In the genomic region with DNA sequence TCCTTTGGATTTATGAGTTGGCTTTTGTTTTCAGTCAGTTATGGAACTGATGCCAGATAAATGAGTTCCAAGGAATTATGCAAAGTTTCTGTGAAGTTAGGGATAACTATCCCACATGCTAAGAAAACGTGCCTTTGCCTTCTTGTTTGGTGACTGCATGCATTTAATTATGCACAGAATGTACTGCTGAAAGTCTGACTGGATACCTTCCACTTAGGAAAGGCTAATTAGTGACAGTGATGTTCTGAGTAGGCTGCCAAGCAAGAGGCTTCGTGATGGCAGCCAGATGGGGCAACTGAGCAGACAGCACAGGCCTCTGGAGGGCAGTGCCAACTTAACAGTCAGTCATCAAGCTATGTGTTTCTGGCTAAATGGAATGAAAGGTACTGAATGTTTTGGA, we compare ENCODE assay signal across 11 cellular contexts.
DNase-seq lines count a peak whose midpoint lies in the region; ATAC-seq, FAIRE-seq and TF ChIP-seq lines count a peak whose summit lies in the region.
"Had no signal": no experiment of that assay in that cellular context is flagged by ENCODE, and none has a peak within 500 bp of the region (broad histone marks: within the 10 kb centered on the region; RNA-seq: fewer than 3 reads in every experiment).

No MANE protein-coding gene starts in this region.

- ATAC-seq in left lung: no peak
- ATAC-seq: lower lobe of right lung had no signal

- peak; percentile 96 for DNase-seq in GM04504 (ENCODE audit: low read depth)
- peak; percentile 9 for DNase-seq in NB4 (ENCODE audit: low read depth)
- peak; percentile 7 to 29 for DNase-seq in dermis microvascular lymphatic vessel endothelial cell (ENCODE audit: low read depth in 2 of 2)
- DNase-seq in osteoblast (ENCODE audit: insufficient read length, low spot score, missing footprints): no peak
- DNase-seq in COLO668 (lab: John Stamatoyannopoulos, UW; ENCODE audit: unreplicated experiment): no peak
- DNase-seq in left lung: no peak
- DNase-seq in H54 (ENCODE audit: insufficient read length, low spot score): no peak
- no peak for DNase-seq in NCI-H1930 (lab: John Stamatoyannopoulos, UW)
- DNase-seq: lower lobe of right lung had no signal

- TF ChIP-seq POLR2A in NB4 (IDR thresholded peaks at IDR 0.05; ENCODE audit: extremely low read depth, insufficient read length): no peak
- TF ChIP-seq POLR2A in H54 (IDR thresholded peaks at IDR 0.05; ENCODE audit: low read depth, low read length): no peak

- H3K4me1 ChIP-seq in osteoblast (ENCODE audit: insufficient read depth, low read length): peaks cover 33% of the 10 kb centered on the region
- H3K4me1 ChIP-seq in left lung: no peaks in the 10 kb centered on the region
- H3K4me1 ChIP-seq: lower lobe of right lung had no signal

- FAIRE-seq in H54 (lab: Jason Lieb, UNC): no peak
- FAIRE-seq: G401.6 had no signal

- H3K4me3 ChIP-seq in NB4 (ENCODE audit: low read depth, low read length) (no peak overlapping the region), osteoblast (ENCODE audit: insufficient read depth, low read length) (no peak overlapping the region), left lung (no peak overlapping the region)
- H3K4me3 ChIP-seq: lower lobe of right lung had no signal

- H3K27me3 ChIP-seq in osteoblast (ENCODE audit: insufficient read depth, low read length) (no peaks in the 10 kb centered on the region), left lung (no peaks in the 10 kb centered on the region)

- no peak overlapping the region for H3K27ac ChIP-seq in osteoblast (ENCODE audit: low read depth, low read length)
- H3K27ac ChIP-seq in left lung: no peak overlapping the region
- H3K27ac ChIP-seq: epithelial cell of prostate, lower lobe of right lung had no signal

- TF ChIP-seq CTCF in NB4 (IDR thresholded peaks at IDR 0.05; ENCODE audit: low read depth, low read length) (peak; percentile 17), osteoblast (IDR thresholded peaks at IDR 0.05; ENCODE audit: extremely low read depth, low read depth, low read length) (peak; percentile 58), left lung (IDR thresholded peaks at IDR 0.05) (no peak)

- no peaks in the 10 kb centered on the region for H4K20me1 ChIP-seq in osteoblast (ENCODE audit: insufficient read depth, low read length)

- H3K79me2 ChIP-seq in osteoblast (ENCODE audit: insufficient read depth, low read length): no peaks in the 10 kb centered on the region

- H3K9me3 ChIP-seq in osteoblast (ENCODE audit: low read depth, low read length) (no peaks in the 10 kb centered on the region), left lung (peaks cover 3 to 4% of the 10 kb centered on the region in 2 donors)
- H3K9me3 ChIP-seq: lower lobe of right lung had no signal

- H2AFZ ChIP-seq in osteoblast (ENCODE audit: low read length): no peak overlapping the region

- no peak overlapping the region for H3K4me2 ChIP-seq in osteoblast (ENCODE audit: insufficient read depth, low read length)

- intact Hi-C loops in left lung (cut with DNase I): no loop called here

- no peaks in the 10 kb centered on the region for H3K36me3 ChIP-seq in osteoblast (ENCODE audit: insufficient read depth, low read length)
- H3K36me3 ChIP-seq in left lung: no peaks in the 10 kb centered on the region
- H3K36me3 ChIP-seq: lower lobe of right lung had no signal

Comparison
In these comparisons a context has a peak if more than half of its experiments do, and no peak if none do; other contexts are left out.
1. DNase-seq: peak in GM04504 (single experiment), NB4 (single experiment) and dermis microvascular lymphatic vessel endothelial cell (2 of 2); none in osteoblast (single experiment), COLO668 (single experiment), left lung (0 of 2), H54 (single experiment) and NCI-H1930 (0 of 2).
2. CTCF ChIP-seq: peak in NB4 (single experiment) and osteoblast (single experiment); none in left lung (0 of 2).